ENCODE assay signal across 29 cellular contexts in genomic region chr7:100731937-100732636, GRCh38. TPM values are rescaled to one million over a fixed set of nuclear protein-coding genes. Genes with fewer than 3 reads are reported as not detected.
A peak's percentile ranks its signal among the peaks of the same experiment; 100 is the strongest.
DNase-seq lines count a peak whose midpoint lies in the region; ATAC-seq, FAIRE-seq and TF ChIP-seq lines count a peak whose summit lies in the region.
"Had no signal": no experiment of that assay in that cellular context is flagged by ENCODE, and none has a peak within 500 bp of the region (broad histone marks: within the 10 kb centered on the region; RNA-seq: fewer than 3 reads in every experiment).

No MANE protein-coding gene starts in this region.

- H3K4me3 ChIP-seq in HepG2 (replicated peaks in 1 of 3; ENCODE audit: insufficient read depth in 1 of 3, low read depth in 2 of 3, low read length in 3 of 3) (no peak overlapping the region), right lobe of liver (no peak overlapping the region), HEK293 (ENCODE audit: low read depth, low read length) (no peak overlapping the region)
- H3K4me3 ChIP-seq: A549, BLaER1 had no signal

- no peak for TF ChIP-seq POLR2A in HepG2 (IDR thresholded peaks at IDR 0.05; ENCODE audit: insufficient read depth in 1 of 2, low read depth in 2 of 2, low read length in 2 of 2)
- no peak for TF ChIP-seq POLR2A in right lobe of liver (IDR thresholded peaks at IDR 0.05)

- no peaks in the 10 kb centered on the region for H3K9me3 ChIP-seq in HepG2 (ENCODE audit: low read length)
- no peaks in the 10 kb centered on the region for H3K9me3 ChIP-seq in right lobe of liver
- H3K9me3 ChIP-seq in HEK293 (ENCODE audit: control insufficient read depth, insufficient read depth, low read depth, low read length): no peaks in the 10 kb centered on the region
- H3K9me3 ChIP-seq: A549, BE2C, BLaER1 had no signal

- POLR2A ChIA-PET in HepG2 (lab: Yijun Ruan, JAX): interaction anchor here (1.1 kb wide), 1 partner anchor 96 kb away, joined by 3 read pairs; no protein-coding TSS in a partner anchor
- POLR2A ChIA-PET in HEK293 (lab: Yijun Ruan, JAX): interaction anchor here (0.6 kb wide), 1 partner anchor 156 kb away, joined by 5 read pairs; no protein-coding TSS in a partner anchor
- POLR2A ChIA-PET in activated B cell treated with CpG ODN at 0.5 μM for 24 hours (lab: Charles Lee): interaction anchor here (0.6 to 0.8 kb wide), 3 partner anchors 27 to 1125 kb away, joined by 3 to 4 read pairs (median 4); partner anchors contain the start of gene POP7
- POLR2A ChIA-PET in activated CD8-positive, alpha-beta T cell treated with anti-CD3 and anti-CD28 coated beads, Interleukin-2, amount 10 ng/mL, durations not matched to agents 7 days and 5 days (lab: Charles Lee): no interaction called here

- H3K36me3 ChIP-seq in HepG2 (replicated peaks in 1 of 2; ENCODE audit: control insufficient read depth in 1 of 2, insufficient read depth in 2 of 2, low read length in 2 of 2): no peaks in the 10 kb centered on the region
- no peaks in the 10 kb centered on the region for H3K36me3 ChIP-seq in right lobe of liver
- H3K36me3 ChIP-seq in HEK293 (ENCODE audit: control insufficient read depth in 2 of 2, insufficient read depth in 1 of 2, low read length in 2 of 2): no peaks in the 10 kb centered on the region
- H3K36me3 ChIP-seq: BE2C, BLaER1 had no signal

- H3K27ac Mint-ChIP-seq in activated B cell treated with CpG ODN at 0.5 μM for 24 hours (no peak overlapping the region), memory B cell (no peak overlapping the region)
- H3K27ac Mint-ChIP-seq in activated CD8-positive, alpha-beta T cell treated with anti-CD3 and anti-CD28 coated beads, Interleukin-2, amount 10 ng/mL, durations not matched to agents 7 days and 5 days: no peak overlapping the region
- H3K27ac Mint-ChIP-seq: CD4-positive, alpha-beta memory T cell; CD4-positive, CD25-positive, alpha-beta regulatory T cell had no signal

- H3K4me3 Mint-ChIP-seq in activated B cell treated with CpG ODN at 0.5 μM for 24 hours (no peak overlapping the region), memory B cell (no peak overlapping the region)
- no peak overlapping the region for H3K4me3 Mint-ChIP-seq in activated CD8-positive, alpha-beta T cell treated with anti-CD3 and anti-CD28 coated beads, Interleukin-2, amount 10 ng/mL, durations not matched to agents 7 days and 5 days
- H3K4me3 Mint-ChIP-seq: CD14-positive monocyte; CD4-positive, alpha-beta memory T cell; CD4-positive, CD25-positive, alpha-beta regulatory T cell; CD8-positive, alpha-beta memory T cell had no signal

- no peak for ATAC-seq in HepG2
- no peak for ATAC-seq in right lobe of liver
- ATAC-seq in activated B cell treated with CpG ODN at 0.5 μM for 24 hours (ENCODE audit: low read depth): peak; percentile 37
- ATAC-seq in memory B cell (ENCODE audit: low read depth): peak; percentile 31
- no peak for ATAC-seq in GM21367 (IDR thresholded peaks at IDR 0.05; ENCODE audit: unreplicated experiment)
- ATAC-seq in activated CD8-positive, alpha-beta T cell treated with anti-CD3 and anti-CD28 coated beads, Interleukin-2, amount 10 ng/mL, durations not matched to agents 7 days and 5 days: no peak
- ATAC-seq: A549 had no signal

- H3K36me3 Mint-ChIP-seq in activated B cell treated with CpG ODN at 0.5 μM for 24 hours (ENCODE audit: low read depth): no peaks in the 10 kb centered on the region
- no peaks in the 10 kb centered on the region for H3K36me3 Mint-ChIP-seq in memory B cell
- H3K36me3 Mint-ChIP-seq in activated CD8-positive, alpha-beta T cell treated with anti-CD3 and anti-CD28 coated beads, Interleukin-2, amount 10 ng/mL, durations not matched to agents 7 days and 5 days (ENCODE audit: low read depth): no peaks in the 10 kb centered on the region
- H3K36me3 Mint-ChIP-seq: CD14-positive monocyte; CD4-positive, alpha-beta memory T cell; CD4-positive, CD25-positive, alpha-beta regulatory T cell; CD8-positive, alpha-beta memory T cell had no signal

- no peak overlapping the region for H2AFZ ChIP-seq in HepG2 (ENCODE audit: low read length)

- WGBS in HepG2 (ENCODE audit: low lambda C conversion rate): 39% methylated on average over 9 of the region's 11 CpGs
- WGBS in right lobe of liver (ENCODE audit: insufficient coverage, low coverage, low lambda C conversion rate, missing lambda C conversion rate): 89% methylated on average over 9 of the region's 11 CpGs

- no peak for TF ChIP-seq EP300 in HepG2 (IDR thresholded peaks at IDR 0.05; ENCODE audit: low read depth in 2 of 2, low read length in 2 of 2)
- no peak for TF ChIP-seq EP300 in HepG2 (CRISPR knock-in tag; IDR thresholded peaks at IDR 0.05; ENCODE audit: borderline replicate concordance)

- DNase-seq in HepG2 (ENCODE audit: low spot score) (no peak), right lobe of liver (no peak), activated B cell treated with CpG ODN at 0.5 μM for 24 hours (no peak), memory B cell (ENCODE audit: low spot score in 2 of 2) (no peak)
- DNase-seq in activated effector memory CD4-positive, alpha-beta T cell treated with Interleukin-2 at 50 U/mL for 16 hours: no peak
- DNase-seq in activated CD8-positive, alpha-beta T cell treated with anti-CD3 and anti-CD28 coated beads, Interleukin-2, amount 10 ng/mL, durations not matched to agents 7 days and 5 days: no peak
- DNase-seq: AML-193; BE2C; C1 segment of cervical spinal cord; CD4-positive, alpha-beta memory T cell; CD4-positive, CD25-positive, alpha-beta regulatory T cell; COR-L47; DMS 273 treated with DMSO at 0.1 percent for 48 hours; DMS153; DMS53; DMS79; DND-41; GF-D8 had no signal

- H4K20me1 ChIP-seq in HepG2 (ENCODE audit: insufficient read depth, low read length): no peaks in the 10 kb centered on the region
- H4K20me1 ChIP-seq: BLaER1 had no signal

- H3K4me1 Mint-ChIP-seq in activated B cell treated with CpG ODN at 0.5 μM for 24 hours (peaks cover 14% of the 10 kb centered on the region), memory B cell (peaks cover 5% of the 10 kb centered on the region)
- H3K4me1 Mint-ChIP-seq in activated CD8-positive, alpha-beta T cell treated with anti-CD3 and anti-CD28 coated beads, Interleukin-2, amount 10 ng/mL, durations not matched to agents 7 days and 5 days (ENCODE audit: low read depth): peaks cover 5% of the 10 kb centered on the region
- H3K4me1 Mint-ChIP-seq: CD14-positive monocyte; CD8-positive, alpha-beta memory T cell had no signal

- TF ChIP-seq RAD21 in HepG2 (CRISPR knock-in tag; IDR thresholded peaks at IDR 0.05): no peak

- H3K4me2 ChIP-seq in HepG2 (ENCODE audit: low read depth, low read length): no peak overlapping the region
- H3K4me2 ChIP-seq: A549, BLaER1 had no signal

- H3K79me2 ChIP-seq in HepG2 (ENCODE audit: insufficient read depth, low read length): no peaks in the 10 kb centered on the region

- no peak for FAIRE-seq in HepG2 (lab: Jason Lieb, UNC)
- FAIRE-seq: A549, G401.6, GM12891, GM19239 had no signal

- peaks cover 89% of the 10 kb centered on the region for H3K4me1 ChIP-seq in HepG2 (ENCODE audit: insufficient read depth, low read length)
- H3K4me1 ChIP-seq in right lobe of liver: peaks cover 0 to 2% (median under 1%) of the 10 kb centered on the region in 4 donors
- 0 out of 2 replicates have a peak, but pooled peaks cover 4% of the 10 kb centered on the region for H3K4me1 ChIP-seq in HEK293 (ENCODE audit: control insufficient read depth, insufficient read depth, low read length)
- H3K4me1 ChIP-seq: BE2C, BLaER1 had no signal

- intact Hi-C loops in HepG2 (cut with micrococcal nuclease; ENCODE audit: unreplicated experiment) (no loop called here), right lobe of liver (cut with DNase I) (no loop called here), activated B cell treated with CpG ODN at 0.5 μM for 24 hours (cut with micrococcal nuclease) (no loop called here)

- no peak for TF ChIP-seq CTCF in HepG2 (CRISPR knock-in tag; IDR thresholded peaks at IDR 0.05)
- TF ChIP-seq CTCF in right lobe of liver (IDR thresholded peaks at IDR 0.05): no peak
- no peak for TF ChIP-seq CTCF in HEK293 (tag by site-specific recombination; IDR thresholded peaks at IDR 0.05)
- no peak for TF ChIP-seq CTCF in activated B cell treated with CpG ODN at 0.5 μM for 24 hours (IDR thresholded peaks at IDR 0.05)

- in situ Hi-C loops in HepG2 (cut with HindIII; ENCODE audit: extremely low pct_ligation_motif_present, low pct_unique_long_range_greater_than_20kb): no loop called here

- no peak overlapping the region for H3K9ac ChIP-seq in HepG2 (ENCODE audit: insufficient read depth, low read depth, low read length)
- H3K9ac ChIP-seq: BLaER1 had no signal

- no TSS peak for BruUV-seq in HepG2 (replicated peaks; lab: Mats Ljungman, UMichigan)

- CTCF ChIA-PET in HepG2 (lab: Yijun Ruan, JAX; ENCODE audit: low intra/inter-chr PET ratio, low total read pairs): no interaction called here
- CTCF ChIA-PET in HEK293 (lab: Yijun Ruan, JAX): interaction anchor here (0.6 kb wide), 1 partner anchor 274 kb away, joined by 3 read pairs; no protein-coding TSS in a partner anchor
- CTCF ChIA-PET in activated B cell treated with CpG ODN at 0.5 μM for 24 hours (lab: Charles Lee): no interaction called here
- CTCF ChIA-PET in activated CD8-positive, alpha-beta T cell treated with anti-CD3 and anti-CD28 coated beads, Interleukin-2, amount 10 ng/mL, durations not matched to agents 7 days and 5 days (lab: Charles Lee): interaction anchor here (2.4 kb wide), 1 partner anchor 27 kb away, joined by 6 read pairs; the partner anchor contains the start of gene POP7

- no peak overlapping the region for H3K27ac ChIP-seq in HepG2 (ENCODE audit: extremely low read length, insufficient read depth, low read length)
- H3K27ac ChIP-seq in right lobe of liver: no peak overlapping the region
- H3K27ac ChIP-seq in HEK293 (ENCODE audit: extremely low read depth, low read depth, low read length): no peak overlapping the region
- H3K27ac ChIP-seq: 22Rv1, A549, BLaER1 had no signal

- H3K9me3 Mint-ChIP-seq in activated B cell treated with CpG ODN at 0.5 μM for 24 hours (no peaks in the 10 kb centered on the region), memory B cell (no peaks in the 10 kb centered on the region)
- H3K9me3 Mint-ChIP-seq in activated CD8-positive, alpha-beta T cell treated with anti-CD3 and anti-CD28 coated beads, Interleukin-2, amount 10 ng/mL, durations not matched to agents 7 days and 5 days (ENCODE audit: insufficient read depth): no peaks in the 10 kb centered on the region
- H3K9me3 Mint-ChIP-seq: CD4-positive, alpha-beta memory T cell; CD8-positive, alpha-beta memory T cell had no signal

- H3K27me3 Mint-ChIP-seq in activated B cell treated with CpG ODN at 0.5 μM for 24 hours (peaks cover 12% of the 10 kb centered on the region), memory B cell (peaks cover 12% of the 10 kb centered on the region)
- H3K27me3 Mint-ChIP-seq in activated CD8-positive, alpha-beta T cell treated with anti-CD3 and anti-CD28 coated beads, Interleukin-2, amount 10 ng/mL, durations not matched to agents 7 days and 5 days (ENCODE audit: low read depth): peaks cover 14% of the 10 kb centered on the region

- H3K27me3 ChIP-seq in HepG2 (ENCODE audit: control insufficient read depth in 1 of 2, insufficient read depth in 2 of 2, low read length in 2 of 2): no peaks in the 10 kb centered on the region; a peak in 1 of 5 replicates
- H3K27me3 ChIP-seq in right lobe of liver: no peaks in the 10 kb centered on the region
- H3K27me3 ChIP-seq: BLaER1 had no signal

RNA-seq across cellular contexts. Expression of gene ZAN, which starts 1.3 kb away (rescaled TPM):
- total RNA-seq in HepG2 (2016; rRNA removed; fragmentation: Illumina TruSeq; extraction: Trizol) (0.02 and 0.08 TPM in 2 replicates), right lobe of liver (under 1 TPM in 2 of 6 experiments, not detected in 4; 0.02 to 0.31 TPM), activated B cell treated with CpG ODN at 0.5 μM for 24 hours (not detected in 2 replicates)
- 0.09 and 0.10 TPM in 2 replicates for total RNA-seq in HepG2 (2016; cell fraction: cytosol; rRNA removed; fragmentation: Illumina TruSeq; extraction: Trizol; ENCODE audit: low read depth)
- 0.04 TPM in 2 replicates for total RNA-seq in HepG2 (2016; cell fraction: insoluble cytoplasmic fraction; rRNA removed; fragmentation: Illumina TruSeq; extraction: Trizol)
- 0.03 and 0.06 TPM in 2 replicates for total RNA-seq in HepG2 (2016; cell fraction: membrane; rRNA removed; fragmentation: Illumina TruSeq; extraction: Trizol)
- 0.06 TPM in 2 replicates for total RNA-seq in HepG2 (2016; cell fraction: nucleus; rRNA removed; fragmentation: Illumina TruSeq; extraction: Trizol)
- polyA plus RNA-seq in HepG2 (2011; rRNA removed): 0.09 and 0.14 TPM in 2 replicates
- 0.07 and 0.08 TPM in 2 replicates for polyA plus RNA-seq in HepG2 (2011; cell fraction: cytosol; rRNA removed)
- 0.55 and 0.66 TPM in 2 replicates for polyA plus RNA-seq in HepG2 (2011; cell fraction: nucleus; rRNA removed)
- polyA plus RNA-seq in HepG2 (2012): 0.13 and 0.23 TPM in 2 replicates
- polyA plus RNA-seq in HepG2 (2016; cell fraction: cytosol; fragmentation: Illumina TruSeq; extraction: Trizol; ENCODE audit: low read depth): 0.05 TPM in 2 replicates
- polyA plus RNA-seq in HepG2 (2016; cell fraction: insoluble cytoplasmic fraction; fragmentation: Illumina TruSeq; extraction: Trizol; ENCODE audit: low read depth): 0.05 and 0.12 TPM in 2 replicates
- 0.07 and 0.08 TPM in 2 replicates for polyA plus RNA-seq in HepG2 (2016; cell fraction: membrane; fragmentation: Illumina TruSeq; extraction: Trizol; ENCODE audit: low read depth)
- polyA plus RNA-seq in HepG2 (2016; cell fraction: nucleus; fragmentation: Illumina TruSeq; extraction: Trizol; ENCODE audit: insufficient read depth, low read depth): 0.44 and 0.63 TPM in 2 replicates
- polyA minus RNA-seq in HepG2 (2011; rRNA and poly(A)+ RNA removed; ENCODE audit: low replicate concordance): 0.48 TPM in 1 of 2 replicates, not detected in the other
- 0.10 and 0.18 TPM in 2 replicates for polyA minus RNA-seq in HepG2 (2011; cell fraction: cytosol; rRNA and poly(A)+ RNA removed)
- polyA minus RNA-seq in HepG2 (2011; cell fraction: nucleus; rRNA and poly(A)+ RNA removed): 0.25 and 0.26 TPM in 2 replicates
- not detected for total RNA-seq in activated CD8-positive, alpha-beta T cell treated with anti-CD3 and anti-CD28 coated beads, Interleukin-2, amount 10 ng/mL, durations not matched to agents 7 days and 5 days
- total RNA-seq: A172; CD4-positive, alpha-beta memory T cell; CD4-positive, CD25-positive, alpha-beta regulatory T cell; CD8-positive, alpha-beta memory T cell had no signal
- polyA plus RNA-seq: A549; CD14-positive monocyte; CD4-positive, alpha-beta memory T cell; CD4-positive, CD25-positive, alpha-beta regulatory T cell; CD8-positive, alpha-beta memory T cell had no signal

RNA-seq across cellular contexts. Expression of gene EPO, which starts 11.8 kb away (rescaled TPM):
- total RNA-seq in HepG2 (2016; rRNA removed; fragmentation: Illumina TruSeq; extraction: Trizol) (9.9 and 10.3 TPM in 2 replicates), right lobe of liver (10 to 100 TPM in 3 of 6 experiments, 1 to 10 TPM in 1, under 1 TPM in 2; 0.20 to 84.5 (median 12.7) TPM), activated B cell treated with CpG ODN at 0.5 μM for 24 hours (not detected in 2 replicates)
- total RNA-seq in HepG2 (2016; cell fraction: cytosol; rRNA removed; fragmentation: Illumina TruSeq; extraction: Trizol; ENCODE audit: low read depth): 10.8 and 15.4 TPM in 2 replicates
- total RNA-seq in HepG2 (2016; cell fraction: insoluble cytoplasmic fraction; rRNA removed; fragmentation: Illumina TruSeq; extraction: Trizol): 9.7 and 9.8 TPM in 2 replicates
- 16.5 and 20.1 TPM in 2 replicates for total RNA-seq in HepG2 (2016; cell fraction: membrane; rRNA removed; fragmentation: Illumina TruSeq; extraction: Trizol)
- 5.3 and 6.7 TPM in 2 replicates for total RNA-seq in HepG2 (2016; cell fraction: nucleus; rRNA removed; fragmentation: Illumina TruSeq; extraction: Trizol)
- 25.7 and 26.2 TPM in 2 replicates for polyA plus RNA-seq in HepG2 (2011; rRNA removed)
- polyA plus RNA-seq in HepG2 (2011; cell fraction: cytosol; rRNA removed): 19.8 and 27.3 TPM in 2 replicates
- 19.5 and 22.2 TPM in 2 replicates for polyA plus RNA-seq in HepG2 (2011; cell fraction: nucleus; rRNA removed)
- 8.8 and 13.8 TPM in 2 replicates for polyA plus RNA-seq in HepG2 (2012)
- polyA plus RNA-seq in HepG2 (2016; cell fraction: cytosol; fragmentation: Illumina TruSeq; extraction: Trizol; ENCODE audit: low read depth): 12.3 and 15.4 TPM in 2 replicates
- polyA plus RNA-seq in HepG2 (2016; cell fraction: insoluble cytoplasmic fraction; fragmentation: Illumina TruSeq; extraction: Trizol; ENCODE audit: low read depth): 10.0 and 11.4 TPM in 2 replicates
- polyA plus RNA-seq in HepG2 (2016; cell fraction: membrane; fragmentation: Illumina TruSeq; extraction: Trizol; ENCODE audit: low read depth): 14.8 and 16.9 TPM in 2 replicates
- polyA plus RNA-seq in HepG2 (2016; cell fraction: nucleus; fragmentation: Illumina TruSeq; extraction: Trizol; ENCODE audit: insufficient read depth, low read depth): 13.7 and 14.3 TPM in 2 replicates
- polyA minus RNA-seq in HepG2 (2011; rRNA and poly(A)+ RNA removed; ENCODE audit: low replicate concordance): 17.8 TPM in 1 of 2 replicates, not detected in the other
- polyA minus RNA-seq in HepG2 (2011; cell fraction: cytosol; rRNA and poly(A)+ RNA removed): 10.0 and 11.1 TPM in 2 replicates
- 2.6 and 3.1 TPM in 2 replicates for polyA minus RNA-seq in HepG2 (2011; cell fraction: nucleus; rRNA and poly(A)+ RNA removed)
- not detected for total RNA-seq in activated CD8-positive, alpha-beta T cell treated with anti-CD3 and anti-CD28 coated beads, Interleukin-2, amount 10 ng/mL, durations not matched to agents 7 days and 5 days
- total RNA-seq: A172; CD4-positive, alpha-beta memory T cell; CD4-positive, CD25-positive, alpha-beta regulatory T cell had no signal
- polyA plus RNA-seq: A549; CD14-positive monocyte; CD4-positive, alpha-beta memory T cell; CD8-positive, alpha-beta memory T cell had no signal

RNA-seq across cellular contexts. Expression of gene POP7, which starts 26.2 kb away (rescaled TPM):
- total RNA-seq in HepG2 (2016; rRNA removed; fragmentation: Illumina TruSeq; extraction: Trizol) (91.1 and 91.5 TPM in 2 replicates), right lobe of liver (10 to 100 TPM; 13.0 to 52.2 (median 29.2) TPM), activated B cell treated with CpG ODN at 0.5 μM for 24 hours (21.5 and 21.7 TPM in 2 replicates)
- 80.9 and 134 TPM in 2 replicates for total RNA-seq in HepG2 (2016; cell fraction: cytosol; rRNA removed; fragmentation: Illumina TruSeq; extraction: Trizol; ENCODE audit: low read depth)
- 88.0 and 96.3 TPM in 2 replicates for total RNA-seq in HepG2 (2016; cell fraction: insoluble cytoplasmic fraction; rRNA removed; fragmentation: Illumina TruSeq; extraction: Trizol)
- total RNA-seq in HepG2 (2016; cell fraction: membrane; rRNA removed; fragmentation: Illumina TruSeq; extraction: Trizol): 82.0 and 130 TPM in 2 replicates
- 30.9 and 33.0 TPM in 2 replicates for total RNA-seq in HepG2 (2016; cell fraction: nucleus; rRNA removed; fragmentation: Illumina TruSeq; extraction: Trizol)
- 63.9 and 70.6 TPM in 2 replicates for polyA plus RNA-seq in HepG2 (2011; rRNA removed)
- 59.0 and 91.7 TPM in 2 replicates for polyA plus RNA-seq in HepG2 (2011; cell fraction: cytosol; rRNA removed)
- 30.7 and 33.6 TPM in 2 replicates for polyA plus RNA-seq in HepG2 (2011; cell fraction: nucleus; rRNA removed)
- polyA plus RNA-seq in HepG2 (2012): 35.3 and 43.7 TPM in 2 replicates
- 72.9 and 135 TPM in 2 replicates for polyA plus RNA-seq in HepG2 (2016; cell fraction: cytosol; fragmentation: Illumina TruSeq; extraction: Trizol; ENCODE audit: low read depth)
- 95.2 and 106 TPM in 2 replicates for polyA plus RNA-seq in HepG2 (2016; cell fraction: insoluble cytoplasmic fraction; fragmentation: Illumina TruSeq; extraction: Trizol; ENCODE audit: low read depth)
- 75.0 and 120 TPM in 2 replicates for polyA plus RNA-seq in HepG2 (2016; cell fraction: membrane; fragmentation: Illumina TruSeq; extraction: Trizol; ENCODE audit: low read depth)
- polyA plus RNA-seq in HepG2 (2016; cell fraction: nucleus; fragmentation: Illumina TruSeq; extraction: Trizol; ENCODE audit: insufficient read depth, low read depth): 59.0 and 71.0 TPM in 2 replicates
- polyA minus RNA-seq in HepG2 (2011; rRNA and poly(A)+ RNA removed; ENCODE audit: low replicate concordance): 32.0 and 34.2 TPM in 2 replicates
- 21.5 and 21.6 TPM in 2 replicates for polyA minus RNA-seq in HepG2 (2011; cell fraction: cytosol; rRNA and poly(A)+ RNA removed)
- 4.5 and 5.0 TPM in 2 replicates for polyA minus RNA-seq in HepG2 (2011; cell fraction: nucleus; rRNA and poly(A)+ RNA removed)
- 10 to 100 TPM; 43.6 to 48.3 TPM for total RNA-seq in activated CD8-positive, alpha-beta T cell treated with anti-CD3 and anti-CD28 coated beads, Interleukin-2, amount 10 ng/mL, durations not matched to agents 7 days and 5 days

RNA-seq across cellular contexts. Expression of gene GIGYF1, which starts 38.0 kb away (rescaled TPM):
- 6.4 and 16.1 TPM in 2 replicates for total RNA-seq in HepG2 (2016; rRNA removed; fragmentation: Illumina TruSeq; extraction: Trizol)
- total RNA-seq in HepG2 (2016; cell fraction: cytosol; rRNA removed; fragmentation: Illumina TruSeq; extraction: Trizol; ENCODE audit: low read depth): 1.1 TPM in 2 replicates
- 5.2 and 15.6 TPM in 2 replicates for total RNA-seq in HepG2 (2016; cell fraction: insoluble cytoplasmic fraction; rRNA removed; fragmentation: Illumina TruSeq; extraction: Trizol)
- total RNA-seq in HepG2 (2016; cell fraction: membrane; rRNA removed; fragmentation: Illumina TruSeq; extraction: Trizol): 2.5 and 3.1 TPM in 2 replicates
- total RNA-seq in HepG2 (2016; cell fraction: nucleus; rRNA removed; fragmentation: Illumina TruSeq; extraction: Trizol): 20.9 and 26.7 TPM in 2 replicates
- 7.6 and 10.2 TPM in 2 replicates for polyA plus RNA-seq in HepG2 (2011; rRNA removed)
- polyA plus RNA-seq in HepG2 (2011; cell fraction: cytosol; rRNA removed): 2.9 and 4.4 TPM in 2 replicates
- 109 and 136 TPM in 2 replicates for polyA plus RNA-seq in HepG2 (2011; cell fraction: nucleus; rRNA removed)
- polyA plus RNA-seq in HepG2 (2012): 14.6 and 15.7 TPM in 2 replicates
- polyA plus RNA-seq in HepG2 (2016; cell fraction: cytosol; fragmentation: Illumina TruSeq; extraction: Trizol; ENCODE audit: low read depth): 0.49 and 0.50 TPM in 2 replicates
- polyA plus RNA-seq in HepG2 (2016; cell fraction: insoluble cytoplasmic fraction; fragmentation: Illumina TruSeq; extraction: Trizol; ENCODE audit: low read depth): 4.7 and 6.6 TPM in 2 replicates
- 1.2 and 1.8 TPM in 2 replicates for polyA plus RNA-seq in HepG2 (2016; cell fraction: membrane; fragmentation: Illumina TruSeq; extraction: Trizol; ENCODE audit: low read depth)
- polyA plus RNA-seq in HepG2 (2016; cell fraction: nucleus; fragmentation: Illumina TruSeq; extraction: Trizol; ENCODE audit: insufficient read depth, low read depth): 82.9 and 91.2 TPM in 2 replicates
- polyA minus RNA-seq in HepG2 (2011; rRNA and poly(A)+ RNA removed; ENCODE audit: low replicate concordance): 10.8 and 12.0 TPM in 2 replicates
- 5.3 and 5.8 TPM in 2 replicates for polyA minus RNA-seq in HepG2 (2011; cell fraction: cytosol; rRNA and poly(A)+ RNA removed)
- 29.1 and 35.3 TPM in 2 replicates for polyA minus RNA-seq in HepG2 (2011; cell fraction: nucleus; rRNA and poly(A)+ RNA removed)
- 10 to 100 TPM in 4 of 6 experiments, 1 to 10 TPM in 2; 6.6 to 25.1 (median 15.5) TPM for total RNA-seq in right lobe of liver
- total RNA-seq in activated B cell treated with CpG ODN at 0.5 μM for 24 hours: 66.5 and 76.6 TPM in 2 replicates
- 10 to 100 TPM; 42.1 to 43.0 TPM for total RNA-seq in activated CD8-positive, alpha-beta T cell treated with anti-CD3 and anti-CD28 coated beads, Interleukin-2, amount 10 ng/mL, durations not matched to agents 7 days and 5 days

RNA-seq across cellular contexts. Expression of gene GNB2, which starts 58.5 kb away (rescaled TPM):
- total RNA-seq in HepG2 (2016; rRNA removed; fragmentation: Illumina TruSeq; extraction: Trizol) (48.3 and 64.3 TPM in 2 replicates), right lobe of liver (100 to 1,000 TPM in 3 of 6 experiments, 10 to 100 TPM in 3; 75.6 to 133 (median 106) TPM), activated B cell treated with CpG ODN at 0.5 μM for 24 hours (129 and 132 TPM in 2 replicates)
- 84.0 and 90.3 TPM in 2 replicates for total RNA-seq in HepG2 (2016; cell fraction: cytosol; rRNA removed; fragmentation: Illumina TruSeq; extraction: Trizol; ENCODE audit: low read depth)
- 51.7 and 55.9 TPM in 2 replicates for total RNA-seq in HepG2 (2016; cell fraction: insoluble cytoplasmic fraction; rRNA removed; fragmentation: Illumina TruSeq; extraction: Trizol)
- total RNA-seq in HepG2 (2016; cell fraction: membrane; rRNA removed; fragmentation: Illumina TruSeq; extraction: Trizol): 95.7 and 129 TPM in 2 replicates
- total RNA-seq in HepG2 (2016; cell fraction: nucleus; rRNA removed; fragmentation: Illumina TruSeq; extraction: Trizol): 30.4 and 32.6 TPM in 2 replicates
- polyA plus RNA-seq in HepG2 (2011; rRNA removed): 67.1 and 82.0 TPM in 2 replicates
- 69.6 and 88.5 TPM in 2 replicates for polyA plus RNA-seq in HepG2 (2011; cell fraction: cytosol; rRNA removed)
- 82.9 and 91.9 TPM in 2 replicates for polyA plus RNA-seq in HepG2 (2011; cell fraction: nucleus; rRNA removed)
- 80.2 and 110 TPM in 2 replicates for polyA plus RNA-seq in HepG2 (2012)
- 141 and 174 TPM in 2 replicates for polyA plus RNA-seq in HepG2 (2016; cell fraction: cytosol; fragmentation: Illumina TruSeq; extraction: Trizol; ENCODE audit: low read depth)
- 105 and 126 TPM in 2 replicates for polyA plus RNA-seq in HepG2 (2016; cell fraction: insoluble cytoplasmic fraction; fragmentation: Illumina TruSeq; extraction: Trizol; ENCODE audit: low read depth)
- polyA plus RNA-seq in HepG2 (2016; cell fraction: membrane; fragmentation: Illumina TruSeq; extraction: Trizol; ENCODE audit: low read depth): 137 and 159 TPM in 2 replicates
- polyA plus RNA-seq in HepG2 (2016; cell fraction: nucleus; fragmentation: Illumina TruSeq; extraction: Trizol; ENCODE audit: insufficient read depth, low read depth): 84.9 and 92.0 TPM in 2 replicates
- 104 and 125 TPM in 2 replicates for polyA minus RNA-seq in HepG2 (2011; rRNA and poly(A)+ RNA removed; ENCODE audit: low replicate concordance)
- polyA minus RNA-seq in HepG2 (2011; cell fraction: cytosol; rRNA and poly(A)+ RNA removed): 35.2 and 43.4 TPM in 2 replicates
- 10.0 and 11.4 TPM in 2 replicates for polyA minus RNA-seq in HepG2 (2011; cell fraction: nucleus; rRNA and poly(A)+ RNA removed)
- total RNA-seq in activated CD8-positive, alpha-beta T cell treated with anti-CD3 and anti-CD28 coated beads, Interleukin-2, amount 10 ng/mL, durations not matched to agents 7 days and 5 days: 100 to 1,000 TPM; 274 to 286 TPM

Comparison
In these comparisons a context has a peak if more than half of its experiments do, and no peak if none do; other contexts are left out.
1. ATAC-seq: peak in activated B cell treated with CpG ODN at 0.5 μM for 24 hours (single experiment) and memory B cell (single experiment); none in HepG2 (single experiment), right lobe of liver (0 of 4), GM21367 (single experiment) and activated CD8-positive, alpha-beta T cell treated with anti-CD3 and anti-CD28 coated beads, Interleukin-2, amount 10 ng/mL, durations not matched to agents 7 days and 5 days (single experiment).
2. CTCF ChIA-PET loops: an anchor here in HEK293 (0.6 kb wide) and activated CD8-positive, alpha-beta T cell treated with anti-CD3 and anti-CD28 coated beads, Interleukin-2, amount 10 ng/mL, durations not matched to agents 7 days and 5 days (2.4 kb wide); none called in HepG2 and activated B cell treated with CpG ODN at 0.5 μM for 24 hours.
3. Of the 63 proteins assayed by ChIP-seq in both HepG2 and HEK293: peak only in HepG2: none; only in HEK293: none; in both: ZNF121; in neither: 62.